ENCODE assay signal across 8 cellular contexts in the genomic region with DNA sequence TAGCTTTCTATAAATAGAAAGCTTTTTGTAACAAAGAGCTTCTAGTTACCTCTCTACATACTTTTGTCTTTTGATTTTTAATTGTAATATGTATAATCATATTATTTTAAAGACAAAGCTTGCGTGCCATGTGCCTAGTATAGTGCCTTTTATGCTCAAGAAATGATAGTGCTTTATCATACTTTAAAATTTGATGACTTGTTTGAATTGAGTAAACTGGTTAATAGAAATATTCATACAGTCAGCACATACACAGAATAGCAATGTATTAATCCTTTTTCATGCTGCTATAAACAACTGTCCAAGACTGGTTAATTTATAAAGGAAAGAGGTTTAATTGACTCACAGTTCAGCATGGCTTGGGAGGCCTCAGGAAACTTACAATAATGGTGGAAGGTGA.
"Had no signal": no experiment of that assay in that cellular context is flagged by ENCODE, and none has a peak within 500 bp of the region (broad histone marks: within the 10 kb centered on the region; RNA-seq: fewer than 3 reads in every experiment).

No MANE protein-coding gene starts in this region.

- H3K4me3 ChIP-seq: GM12878 had no signal

- ATAC-seq: GM12878 had no signal

- DNase-seq: GDM1, GF-D8 had no signal

- FAIRE-seq: G401.6, GM12878, GM12891, GM12892, GM18507, GM19239 had no signal
